9 cellular contexts compared by ENCODE assay signal in the genomic region with DNA sequence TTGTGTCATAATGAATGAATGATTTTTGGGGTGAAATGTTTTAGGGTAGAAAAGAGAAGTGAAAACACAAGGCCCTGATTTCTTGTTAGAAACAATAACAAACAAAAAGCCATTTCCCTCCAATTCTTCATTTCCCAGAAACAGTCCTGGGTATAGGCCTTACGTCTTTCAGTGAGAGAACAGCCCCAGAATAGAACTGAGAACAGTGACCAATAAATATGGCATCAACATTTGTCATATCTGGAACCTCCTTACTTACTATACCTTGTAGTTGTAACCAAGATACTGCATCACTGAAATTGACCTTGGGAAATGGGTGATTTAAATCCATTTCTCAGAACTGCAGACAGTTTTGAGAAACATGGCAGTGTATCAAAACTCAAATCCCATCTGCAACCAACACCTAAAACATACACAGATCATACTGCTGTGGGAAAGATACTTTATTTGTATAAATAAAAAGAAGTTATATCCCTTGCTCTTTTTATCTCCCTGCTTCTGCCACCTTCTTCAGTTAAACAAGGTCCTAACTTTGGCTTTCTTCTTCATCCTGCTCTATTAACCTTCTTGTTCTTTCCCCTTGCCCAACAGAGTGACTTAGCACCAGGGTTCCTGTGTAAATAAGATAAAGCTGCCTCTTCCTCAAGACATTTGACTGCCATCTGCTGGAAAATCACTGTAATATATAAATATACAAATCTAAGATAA. TPM values are rescaled to one million over a fixed set of nuclear protein-coding genes. Genes with fewer than 3 reads are reported as not detected.
DNase-seq lines count a peak whose midpoint lies in the region; ATAC-seq and TF ChIP-seq lines count a peak whose summit lies in the region.
"Had no signal": no experiment of that assay in that cellular context is flagged by ENCODE, and none has a peak within 500 bp of the region (broad histone marks: within the 10 kb centered on the region; RNA-seq: fewer than 3 reads in every experiment).

No MANE protein-coding gene starts in this region.

- intact Hi-C loops in Calu3 (cut with micrococcal nuclease; ENCODE audit: unreplicated experiment) = loop anchor here (2.0 kb wide), 1 partner anchor 121 kb away; no protein-coding TSS in a partner anchor
- intact Hi-C loops in esophagus squamous epithelium (cut with DNase I) = no loop called here

- TF ChIP-seq RAD21 in neural cell (conservative IDR thresholded peaks at IDR 0.05) = peak; percentile 69

- H3K27me3 ChIP-seq in RWPE2 (ENCODE audit: insufficient read depth, poor library complexity, severe bottlenecking) (no peaks in the 10 kb centered on the region), esophagus squamous epithelium (no peaks in the 10 kb centered on the region), neural cell (ENCODE audit: insufficient read depth, low read depth, low read length) (no peaks in the 10 kb centered on the region)

- no peaks in the 10 kb centered on the region for H3K9me3 Mint-ChIP-seq in Calu3 (ENCODE audit: low read depth, unreplicated experiment)
- H3K9me3 Mint-ChIP-seq: natural killer cell treated with Interleukin-12 subunit alpha and Interleukin-12 subunit beta and Interleukin-15 and Interleukin-18, amount 100 ng/mL, for 72 hours had no signal

- H3K36me3 ChIP-seq in RWPE2 (ENCODE audit: low read depth) = peaks cover 39% of the 10 kb centered on the region
- H3K36me3 ChIP-seq in esophagus squamous epithelium = peaks cover 0 to 55% (median 3%) of the 10 kb centered on the region in 3 donors
- no peaks in the 10 kb centered on the region for H3K36me3 ChIP-seq in neural cell (ENCODE audit: insufficient read depth, low read length)

- H3K36me3 Mint-ChIP-seq in Calu3 (ENCODE audit: insufficient read depth, unreplicated experiment) = peaks cover 12% of the 10 kb centered on the region

- H3K27ac Mint-ChIP-seq in Calu3 (ENCODE audit: unreplicated experiment) = no peak overlapping the region

- no peak overlapping the region for H3K9ac ChIP-seq in neural cell (ENCODE audit: low read length)

- TF ChIP-seq EP300 in neural cell (conservative IDR thresholded peaks at IDR 0.05; ENCODE audit: poor library complexity, severe bottlenecking) = no peak

- H3K4me2 ChIP-seq in neural cell (ENCODE audit: low read length) = no peak overlapping the region

- H2AFZ ChIP-seq in neural cell (ENCODE audit: low read depth, low read length) = no peak overlapping the region

- ATAC-seq in RWPE2 (ENCODE audit: low read depth) (peak; percentile 68; the same call in 2 of the 3 replicates), GM21786 (IDR thresholded peaks at IDR 0.05; ENCODE audit: unreplicated experiment) (no peak), HG03095 (IDR thresholded peaks at IDR 0.05; ENCODE audit: unreplicated experiment) (no peak), GM19463 (IDR thresholded peaks at IDR 0.05; ENCODE audit: unreplicated experiment) (no peak)

- no peaks in the 10 kb centered on the region for H3K4me1 Mint-ChIP-seq in Calu3 (ENCODE audit: low read depth, unreplicated experiment)

- BruUV-seq in Calu3 (replicated peaks; lab: Mats Ljungman, UMichigan) = no TSS peak

- H4K20me1 ChIP-seq in neural cell (ENCODE audit: insufficient read depth) = no peaks in the 10 kb centered on the region

- no peaks in the 10 kb centered on the region for H3K9me2 ChIP-seq in neural cell (ENCODE audit: insufficient read depth, low read length)

- DNase-seq in Calu3 = no peak
- peak; percentile 35 for DNase-seq in HPDE6-E6E7 (ENCODE audit: extremely low spot score)
- no peak for DNase-seq in RWPE2 (ENCODE audit: low spot score)
- DNase-seq in esophagus squamous epithelium (lab: John Stamatoyannopoulos, UW) = no peak

- no peaks in the 10 kb centered on the region for H3K4me1 ChIP-seq in RWPE2 (ENCODE audit: insufficient read depth, poor library complexity, severe bottlenecking)
- H3K4me1 ChIP-seq in esophagus squamous epithelium = peaks cover 0 to 8% (median 0%) of the 10 kb centered on the region in 3 donors

- H3K4me3 ChIP-seq in RWPE2 (ENCODE audit: severe bottlenecking) = no peak overlapping the region
- no peak overlapping the region for H3K4me3 ChIP-seq in esophagus squamous epithelium
- H3K4me3 ChIP-seq in neural cell (ENCODE audit: low read length) = no peak overlapping the region

- peak; percentile 19 for TF ChIP-seq CTCF in Calu3 (IDR thresholded peaks at IDR 0.05; ENCODE audit: unreplicated experiment)
- TF ChIP-seq CTCF in RWPE2 (IDR thresholded peaks at IDR 0.05; ENCODE audit: poor library complexity, severe bottlenecking) = peak; percentile 78
- peak; percentile 39 to 73 (median 50) for TF ChIP-seq CTCF in esophagus squamous epithelium (IDR thresholded peaks at IDR 0.05)
- peak; percentile 69 for TF ChIP-seq CTCF in neural cell (IDR thresholded peaks at IDR 0.05; ENCODE audit: poor library complexity, severe bottlenecking)

- WGBS in esophagus squamous epithelium, 2 donors = 77% methylated on average over 1 of the region's 1 CpG

- H3F3A ChIP-seq in neural cell (ENCODE audit: insufficient read depth, low read length, poor library complexity, severe bottlenecking) = no peaks in the 10 kb centered on the region

- no peak for TF ChIP-seq POLR2A in esophagus squamous epithelium (IDR thresholded peaks at IDR 0.05)

- CTCF ChIA-PET in Calu3 (lab: Charles Lee) = interaction anchor here (0.7 to 1.1 kb wide), 2 partner anchors 104 to 121 kb away, joined by 3 to 4 read pairs; no protein-coding TSS in a partner anchor

- no peaks in the 10 kb centered on the region for H3K79me2 ChIP-seq in neural cell (replicated peaks; ENCODE audit: insufficient read depth, low read length)

- H3K9me3 ChIP-seq in RWPE2 (ENCODE audit: severe bottlenecking) (no peaks in the 10 kb centered on the region), esophagus squamous epithelium (no peaks in the 10 kb centered on the region), neural cell (ENCODE audit: low read length) (no peaks in the 10 kb centered on the region)

- H3K27ac ChIP-seq in RWPE2 (ENCODE audit: poor library complexity, severe bottlenecking) (no peak overlapping the region), esophagus squamous epithelium (peak overlapping the region in 2 of 4 donors; percentile 23 to 47), neural cell (ENCODE audit: low read length) (no peak overlapping the region)

- no peaks in the 10 kb centered on the region for H3K27me3 Mint-ChIP-seq in Calu3 (ENCODE audit: unreplicated experiment)
- H3K27me3 Mint-ChIP-seq: natural killer cell treated with Interleukin-12 subunit alpha and Interleukin-12 subunit beta and Interleukin-15 and Interleukin-18, amount 100 ng/mL, for 72 hours had no signal

- H3K4me3 Mint-ChIP-seq in Calu3 (ENCODE audit: low read depth, unreplicated experiment) = no peak overlapping the region
- H3K4me3 Mint-ChIP-seq: natural killer cell treated with Interleukin-12 subunit alpha and Interleukin-12 subunit beta and Interleukin-15 and Interleukin-18, amount 100 ng/mL, for 72 hours had no signal

TF ChIP-seq in neural cell, 6 proteins besides CTCF, POLR2A, EP300 and RAD21:
- TF ChIP-seq TAF1 (IDR thresholded peaks at IDR 0.05; ENCODE audit: low read depth) (no peak), REST (IDR thresholded peaks at IDR 0.05; ENCODE audit: borderline replicate concordance) (no peak), POLR2AphosphoS5 (IDR thresholded peaks at IDR 0.05) (no peak), SMC3 (conservative IDR thresholded peaks at IDR 0.05; ENCODE audit: poor library complexity) (peak; percentile 70), EZH2 (IDR thresholded peaks at IDR 0.05; ENCODE audit: borderline replicate concordance, insufficient read depth, low read length, poor library complexity, severe bottlenecking) (no peak), MXI1 (conservative IDR thresholded peaks at IDR 0.05; ENCODE audit: poor library complexity, severe bottlenecking) (no peak)

RNA-seq across cellular contexts. Expression of gene XKR8, which starts 19.5 kb away (rescaled TPM):
- total RNA-seq in Calu3 (2022) (3.3 and 3.8 TPM in 2 replicates), esophagus squamous epithelium (1 to 10 TPM; 2.9 to 6.2 (median 4.3) TPM)
- not detected in 2 replicates for polyA plus RNA-seq in neural cell
- not detected in 2 replicates for polyA minus RNA-seq in neural cell

RNA-seq across cellular contexts. Expression of gene SMPDL3B, which starts 44.5 kb away (rescaled TPM):
- total RNA-seq in Calu3 (2022) (9.7 and 13.0 TPM in 2 replicates), esophagus squamous epithelium (1 to 10 TPM in 2 of 4 donors, under 1 TPM in 2; 0.76 to 6.3 (median 1.9) TPM)
- polyA plus RNA-seq in neural cell = 0.56 TPM in 1 of 2 replicates, not detected in the other
- not detected in 2 replicates for polyA minus RNA-seq in neural cell

Comparison
In these comparisons a context has a peak if more than half of its experiments do, and no peak if none do; other contexts are left out.
1. CTCF ChIP-seq: peak in every context shown above with its lines; median percentile 78 in RWPE2; 69 in neural cell; 50 in esophagus squamous epithelium; 19 in Calu3.